Comparison of ENCODE assay signal across 1 cellular context in the genomic region with DNA sequence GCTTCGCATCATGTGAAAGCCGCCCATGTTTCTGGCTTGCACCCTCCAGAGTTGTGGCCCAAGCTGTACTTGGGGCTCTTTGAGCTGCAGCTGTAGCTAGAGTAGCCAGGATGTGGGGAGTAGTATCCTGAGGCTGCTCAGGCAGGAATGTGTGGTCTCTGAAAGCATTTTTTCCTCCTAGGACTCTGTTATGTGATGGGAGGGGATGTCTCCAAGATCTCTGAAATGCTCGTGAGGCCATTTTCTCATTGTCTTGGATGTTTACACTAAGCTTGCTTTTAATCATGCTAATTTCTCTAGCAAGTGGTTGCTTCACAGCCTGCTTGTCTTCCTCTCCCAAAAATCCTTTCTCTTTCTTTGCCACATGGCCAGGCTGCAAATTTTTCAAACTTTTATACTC.
TF ChIP-seq lines count a peak whose summit lies in the region.

No MANE protein-coding gene starts in this region.

TF ChIP-seq in GM23338, 12 proteins besides CTCF, POLR2A, EP300 and RAD21 (continued from another document):
- TF ChIP-seq ZNF114 (CRISPR knock-in tag; IDR thresholded peaks at IDR 0.05) (no peak), JUNB (IDR thresholded peaks at IDR 0.05; ENCODE audit: unreplicated experiment) (no peak), POLR2AphosphoS5 (IDR thresholded peaks at IDR 0.05; ENCODE audit: low read depth) (no peak), CREB1 (CRISPR knock-in tag; IDR thresholded peaks at IDR 0.05; ENCODE audit: low read depth) (no peak), ZNF331 (CRISPR knock-in tag; IDR thresholded peaks at IDR 0.05; ENCODE audit: low read depth) (no peak)
- TF ChIP-seq, protein P1, sequence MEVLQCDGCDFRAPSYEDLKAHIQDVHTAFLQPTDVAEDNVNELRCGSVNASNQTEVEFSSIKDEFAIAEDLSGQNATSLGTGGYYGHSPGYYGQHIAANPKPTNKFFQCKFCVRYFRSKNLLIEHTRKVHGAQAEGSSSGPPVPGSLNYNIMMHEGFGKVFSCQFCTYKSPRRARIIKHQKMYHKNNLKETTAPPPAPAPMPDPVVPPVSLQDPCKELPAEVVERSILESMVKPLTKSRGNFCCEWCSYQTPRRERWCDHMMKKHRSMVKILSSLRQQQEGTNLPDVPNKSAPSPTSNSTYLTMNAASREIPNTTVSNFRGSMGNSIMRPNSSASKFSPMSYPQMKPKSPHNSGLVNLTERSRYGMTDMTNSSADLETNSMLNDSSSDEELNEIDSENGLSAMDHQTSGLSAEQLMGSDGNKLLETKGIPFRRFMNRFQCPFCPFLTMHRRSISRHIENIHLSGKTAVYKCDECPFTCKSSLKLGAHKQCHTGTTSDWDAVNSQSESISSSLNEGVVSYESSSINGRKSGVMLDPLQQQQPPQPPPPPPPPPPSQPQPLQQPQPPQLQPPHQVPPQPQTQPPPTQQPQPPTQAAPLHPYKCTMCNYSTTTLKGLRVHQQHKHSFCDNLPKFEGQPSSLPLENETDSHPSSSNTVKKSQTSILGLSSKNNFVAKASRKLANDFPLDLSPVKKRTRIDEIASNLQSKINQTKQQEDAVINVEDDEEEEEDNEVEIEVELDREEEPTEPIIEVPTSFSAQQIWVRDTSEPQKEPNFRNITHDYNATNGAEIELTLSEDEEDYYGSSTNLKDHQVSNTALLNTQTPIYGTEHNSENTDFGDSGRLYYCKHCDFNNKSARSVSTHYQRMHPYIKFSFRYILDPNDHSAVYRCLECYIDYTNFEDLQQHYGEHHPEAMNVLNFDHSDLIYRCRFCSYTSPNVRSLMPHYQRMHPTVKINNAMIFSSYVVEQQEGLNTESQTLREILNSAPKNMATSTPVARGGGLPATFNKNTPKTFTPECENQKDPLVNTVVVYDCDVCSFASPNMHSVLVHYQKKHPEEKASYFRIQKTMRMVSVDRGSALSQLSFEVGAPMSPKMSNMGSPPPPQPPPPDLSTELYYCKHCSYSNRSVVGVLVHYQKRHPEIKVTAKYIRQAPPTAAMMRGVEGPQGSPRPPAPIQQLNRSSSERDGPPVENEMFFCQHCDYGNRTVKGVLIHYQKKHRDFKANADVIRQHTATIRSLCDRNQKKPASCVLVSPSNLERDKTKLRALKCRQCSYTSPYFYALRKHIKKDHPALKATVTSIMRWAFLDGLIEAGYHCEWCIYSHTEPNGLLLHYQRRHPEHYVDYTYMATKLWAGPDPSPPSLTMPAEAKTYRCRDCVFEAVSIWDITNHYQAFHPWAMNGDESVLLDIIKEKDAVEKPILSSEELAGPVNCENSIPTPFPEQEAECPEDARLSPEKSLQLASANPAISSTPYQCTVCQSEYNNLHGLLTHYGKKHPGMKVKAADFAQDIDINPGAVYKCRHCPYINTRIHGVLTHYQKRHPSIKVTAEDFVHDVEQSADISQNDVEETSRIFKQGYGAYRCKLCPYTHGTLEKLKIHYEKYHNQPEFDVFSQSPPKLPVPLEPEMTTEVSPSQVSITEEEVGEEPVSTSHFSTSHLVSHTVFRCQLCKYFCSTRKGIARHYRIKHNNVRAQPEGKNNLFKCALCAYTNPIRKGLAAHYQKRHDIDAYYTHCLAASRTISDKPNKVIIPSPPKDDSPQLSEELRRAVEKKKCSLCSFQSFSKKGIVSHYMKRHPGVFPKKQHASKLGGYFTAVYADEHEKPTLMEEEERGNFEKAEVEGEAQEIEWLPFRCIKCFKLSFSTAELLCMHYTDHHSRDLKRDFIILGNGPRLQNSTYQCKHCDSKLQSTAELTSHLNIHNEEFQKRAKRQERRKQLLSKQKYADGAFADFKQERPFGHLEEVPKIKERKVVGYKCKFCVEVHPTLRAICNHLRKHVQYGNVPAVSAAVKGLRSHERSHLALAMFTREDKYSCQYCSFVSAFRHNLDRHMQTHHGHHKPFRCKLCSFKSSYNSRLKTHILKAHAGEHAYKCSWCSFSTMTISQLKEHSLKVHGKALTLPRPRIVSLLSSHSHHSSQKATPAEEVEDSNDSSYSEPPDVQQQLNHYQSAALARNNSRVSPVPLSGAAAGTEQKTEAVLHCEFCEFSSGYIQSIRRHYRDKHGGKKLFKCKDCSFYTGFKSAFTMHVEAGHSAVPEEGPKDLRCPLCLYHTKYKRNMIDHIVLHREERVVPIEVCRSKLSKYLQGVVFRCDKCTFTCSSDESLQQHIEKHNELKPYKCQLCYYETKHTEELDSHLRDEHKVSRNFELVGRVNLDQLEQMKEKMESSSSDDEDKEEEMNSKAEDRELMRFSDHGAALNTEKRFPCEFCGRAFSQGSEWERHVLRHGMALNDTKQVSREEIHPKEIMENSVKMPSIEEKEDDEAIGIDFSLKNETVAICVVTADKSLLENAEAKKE (CRISPR knock-in tag; IDR thresholded peaks at IDR 0.05): no peak
